ENCODE assay signal across 8 cellular contexts in the genomic region with DNA sequence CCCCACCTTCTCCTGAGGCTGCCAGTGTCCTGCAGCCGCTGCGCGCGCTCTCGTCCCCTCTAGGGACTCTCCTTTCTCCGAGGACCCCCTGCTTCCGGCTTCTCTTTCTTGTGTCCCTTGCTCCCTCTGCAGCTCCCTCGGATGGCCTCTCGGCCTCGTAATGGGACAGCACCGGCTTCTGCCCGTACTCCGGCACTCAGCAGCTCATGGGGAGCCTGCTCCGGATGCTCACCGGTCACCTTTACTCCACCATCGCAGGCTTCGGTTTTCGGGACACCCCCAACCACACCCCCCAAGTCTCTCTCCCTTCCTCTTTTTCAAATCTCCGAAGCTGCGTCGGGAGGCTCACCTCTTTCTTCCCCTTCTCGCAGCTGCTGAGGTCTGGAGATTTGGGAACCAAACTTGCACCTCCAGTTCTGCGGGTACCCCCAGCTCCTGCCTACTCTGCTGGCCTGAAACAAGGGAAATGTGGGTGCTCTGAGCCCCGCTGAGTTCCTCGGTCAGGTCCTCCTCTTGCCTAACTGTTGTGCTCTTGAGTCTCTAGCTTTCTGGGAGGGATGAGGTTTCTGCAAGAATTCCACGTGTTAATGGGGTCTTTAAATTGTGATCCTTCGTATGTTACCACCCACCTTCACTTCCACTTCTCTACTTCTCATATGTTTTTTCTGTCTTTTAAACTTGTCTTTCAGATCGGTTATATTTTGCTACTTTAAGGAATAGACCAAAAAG. TPM values are rescaled to one million over a fixed set of nuclear protein-coding genes. Genes with fewer than 3 reads are reported as not detected.
DNase-seq lines count a peak whose midpoint lies in the region; ATAC-seq and TF ChIP-seq lines count a peak whose summit lies in the region.

No MANE protein-coding gene starts in this region.

- H3K27me3 ChIP-seq in body of pancreas: no peaks in the 10 kb centered on the region

- DNase-seq in AG09319 (ENCODE audit: extremely low read depth, low read depth) (no peak), SKM-1 (lab: John Stamatoyannopoulos, UW; ENCODE audit: unreplicated experiment) (peak; percentile 42), body of pancreas (peak in 3 of 4 donors; percentile 24 to 46 (median 45)), iPS-NIHi11 (ENCODE audit: low spot score) (peak; percentile 37), G401 (ENCODE audit: low spot score) (no peak)
- peak; percentile 38 for DNase-seq in stimulated activated CD4-positive, alpha-beta T cell treated with anti-CD3 and anti-CD28 coated beads, Interleukin-1b, Interleukin-23, amount 100 ng/mL, for 48 hours

- intact Hi-C loops in body of pancreas (cut with DNase I): no loop called here

- H3K27ac ChIP-seq in body of pancreas: peak overlapping the region; percentile 83 to 92 (median 86)

- WGBS in body of pancreas, 2 donors: 3% methylated on average over 28 of the region's 28 CpGs

- no peak for TF ChIP-seq POLR2A in body of pancreas (IDR thresholded peaks at IDR 0.05)

- peak; percentile 0 for TF ChIP-seq CTCF in AG09319 (IDR thresholded peaks at IDR 0.05; ENCODE audit: low read depth, low read length)
- TF ChIP-seq CTCF in body of pancreas (IDR thresholded peaks at IDR 0.05): no peak

- peaks cover 29% of the 10 kb centered on the region for H3K4me1 ChIP-seq in body of pancreas

- in situ Hi-C loops in G401 (cut with HindIII; ENCODE audit: low sequenced_read_pairs): no loop called here

- peak overlapping the region; percentile 69 to 96 for H3K4me3 ChIP-seq in body of pancreas

- no peaks in the 10 kb centered on the region for H3K36me3 ChIP-seq in body of pancreas (replicated peaks in 1 of 2; ENCODE audit: insufficient read depth in 1 of 2, low read depth in 2 of 2)

- ATAC-seq in GM19035 (IDR thresholded peaks at IDR 0.05; ENCODE audit: unreplicated experiment) (peak; percentile 21), HG03442 (IDR thresholded peaks at IDR 0.05; ENCODE audit: unreplicated experiment) (peak; percentile 15), body of pancreas (peak; percentile 0)

- no peaks in the 10 kb centered on the region for H3K9me3 ChIP-seq in body of pancreas

RNA-seq across cellular contexts. Expression of gene CDC14A, which starts 0.9 kb away (rescaled TPM):
- total RNA-seq in body of pancreas: 10 to 100 TPM in 1 of 2 donors, 1 to 10 TPM in 1; 7.3 to 16.5 TPM
- total RNA-seq in G401 (2014; rRNA removed; shearing (Covaris generic)): 4.1 and 9.9 TPM in 2 replicates

Comparison
In these comparisons a context has a peak if more than half of its experiments do, and no peak if none do; other contexts are left out.
1. DNase-seq: peak in SKM-1 (single experiment), body of pancreas (3 of 4), iPS-NIHi11 (single experiment) and stimulated activated CD4-positive, alpha-beta T cell treated with anti-CD3 and anti-CD28 coated beads, Interleukin-1b, Interleukin-23, amount 100 ng/mL, for 48 hours (single experiment); none in AG09319 (single experiment) and G401 (single experiment).
2. Peak in every context shown above with its lines, with median percentiles within 50 percentile points of each other: ATAC-seq.